Comparison of ENCODE assay signal across 1 cellular context in the genomic region with DNA sequence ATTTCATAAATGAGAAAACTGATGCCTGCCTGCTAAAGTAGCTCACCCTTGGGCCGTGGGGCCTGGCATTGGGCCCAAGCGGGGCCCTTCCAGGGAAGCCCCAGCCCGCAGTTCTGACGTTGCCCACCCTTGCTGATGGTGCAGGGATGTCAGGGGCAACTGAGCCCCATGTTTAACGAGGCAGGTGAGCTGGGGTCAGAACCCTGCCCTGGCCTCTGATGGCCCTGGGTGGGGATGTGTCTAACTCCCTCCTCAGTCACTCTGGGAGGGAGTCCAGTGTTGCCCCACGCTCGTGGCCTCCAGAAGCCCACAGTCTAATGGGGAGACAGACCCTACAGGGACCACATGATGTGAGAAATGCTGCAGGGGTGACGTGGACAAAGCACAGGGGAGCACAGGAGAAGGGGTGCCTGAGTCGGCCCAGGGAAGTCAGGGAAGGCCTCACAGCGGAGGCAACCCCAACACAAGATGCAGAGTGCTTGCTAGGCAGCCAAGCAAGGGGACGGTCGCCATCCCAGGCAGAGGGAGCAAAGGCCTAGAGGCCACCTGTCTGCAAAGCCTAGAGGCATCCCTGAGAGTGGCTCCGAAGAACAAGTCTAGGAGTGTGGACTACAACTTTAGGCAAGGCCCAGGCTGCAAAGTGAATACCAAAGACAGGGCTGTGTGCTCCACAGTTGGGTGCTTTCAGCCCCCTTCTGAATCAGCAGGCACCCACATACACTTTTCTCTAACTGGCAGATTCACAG.
TF ChIP-seq lines count a peak whose summit lies in the region.

No MANE protein-coding gene starts in this region.

TF ChIP-seq in SK-N-SH, 30 proteins besides CTCF, POLR2A, EP300 and RAD21:
- TF ChIP-seq, protein P1, sequence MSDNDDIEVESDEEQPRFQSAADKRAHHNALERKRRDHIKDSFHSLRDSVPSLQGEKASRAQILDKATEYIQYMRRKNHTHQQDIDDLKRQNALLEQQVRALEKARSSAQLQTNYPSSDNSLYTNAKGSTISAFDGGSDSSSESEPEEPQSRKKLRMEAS (IDR thresholded peaks at IDR 0.05; ENCODE audit: low read depth): no peak
- TF ChIP-seq MXI1 (IDR thresholded peaks at IDR 0.05; ENCODE audit: low read depth, low read length) (no peak), GATA2 (CRISPR knock-in tag; IDR thresholded peaks at IDR 0.05) (no peak), NFIC (IDR thresholded peaks at IDR 0.05; ENCODE audit: borderline replicate concordance) (no peak), RXRA (IDR thresholded peaks at IDR 0.05; ENCODE audit: borderline replicate concordance, low read depth) (no peak), SMC3 (IDR thresholded peaks at IDR 0.05; ENCODE audit: low read depth, low read length) (no peak), TEAD4 (IDR thresholded peaks at IDR 0.05; ENCODE audit: borderline replicate concordance, insufficient read depth) (no peak), FOSL2 (IDR thresholded peaks at IDR 0.05; ENCODE audit: borderline replicate concordance, low read depth) (no peak), ELF1 (IDR thresholded peaks at IDR 0.05) (no peak), GABPA (IDR thresholded peaks at IDR 0.05; ENCODE audit: low read depth) (no peak), RCOR1 (IDR thresholded peaks at IDR 0.05; ENCODE audit: low read length) (no peak), EZH2phosphoT487 (IDR thresholded peaks at IDR 0.05; ENCODE audit: borderline replicate concordance, low read depth) (no peak), POLR2AphosphoS5 (IDR thresholded peaks at IDR 0.05; ENCODE audit: low read depth, low read length) (no peak), FOXM1 (IDR thresholded peaks at IDR 0.05; ENCODE audit: low read depth) (no peak), MEF2A (IDR thresholded peaks at IDR 0.05; ENCODE audit: borderline replicate concordance, low read depth) (no peak), RFX5 (IDR thresholded peaks at IDR 0.05; ENCODE audit: low read length) (no peak)
- TF ChIP-seq, protein P2, sequence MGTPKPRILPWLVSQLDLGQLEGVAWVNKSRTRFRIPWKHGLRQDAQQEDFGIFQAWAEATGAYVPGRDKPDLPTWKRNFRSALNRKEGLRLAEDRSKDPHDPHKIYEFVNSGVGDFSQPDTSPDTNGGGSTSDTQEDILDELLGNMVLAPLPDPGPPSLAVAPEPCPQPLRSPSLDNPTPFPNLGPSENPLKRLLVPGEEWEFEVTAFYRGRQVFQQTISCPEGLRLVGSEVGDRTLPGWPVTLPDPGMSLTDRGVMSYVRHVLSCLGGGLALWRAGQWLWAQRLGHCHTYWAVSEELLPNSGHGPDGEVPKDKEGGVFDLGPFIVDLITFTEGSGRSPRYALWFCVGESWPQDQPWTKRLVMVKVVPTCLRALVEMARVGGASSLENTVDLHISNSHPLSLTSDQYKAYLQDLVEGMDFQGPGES (IDR thresholded peaks at IDR 0.05; ENCODE audit: low read depth, low read length): no peak
- TF ChIP-seq, protein P3, sequence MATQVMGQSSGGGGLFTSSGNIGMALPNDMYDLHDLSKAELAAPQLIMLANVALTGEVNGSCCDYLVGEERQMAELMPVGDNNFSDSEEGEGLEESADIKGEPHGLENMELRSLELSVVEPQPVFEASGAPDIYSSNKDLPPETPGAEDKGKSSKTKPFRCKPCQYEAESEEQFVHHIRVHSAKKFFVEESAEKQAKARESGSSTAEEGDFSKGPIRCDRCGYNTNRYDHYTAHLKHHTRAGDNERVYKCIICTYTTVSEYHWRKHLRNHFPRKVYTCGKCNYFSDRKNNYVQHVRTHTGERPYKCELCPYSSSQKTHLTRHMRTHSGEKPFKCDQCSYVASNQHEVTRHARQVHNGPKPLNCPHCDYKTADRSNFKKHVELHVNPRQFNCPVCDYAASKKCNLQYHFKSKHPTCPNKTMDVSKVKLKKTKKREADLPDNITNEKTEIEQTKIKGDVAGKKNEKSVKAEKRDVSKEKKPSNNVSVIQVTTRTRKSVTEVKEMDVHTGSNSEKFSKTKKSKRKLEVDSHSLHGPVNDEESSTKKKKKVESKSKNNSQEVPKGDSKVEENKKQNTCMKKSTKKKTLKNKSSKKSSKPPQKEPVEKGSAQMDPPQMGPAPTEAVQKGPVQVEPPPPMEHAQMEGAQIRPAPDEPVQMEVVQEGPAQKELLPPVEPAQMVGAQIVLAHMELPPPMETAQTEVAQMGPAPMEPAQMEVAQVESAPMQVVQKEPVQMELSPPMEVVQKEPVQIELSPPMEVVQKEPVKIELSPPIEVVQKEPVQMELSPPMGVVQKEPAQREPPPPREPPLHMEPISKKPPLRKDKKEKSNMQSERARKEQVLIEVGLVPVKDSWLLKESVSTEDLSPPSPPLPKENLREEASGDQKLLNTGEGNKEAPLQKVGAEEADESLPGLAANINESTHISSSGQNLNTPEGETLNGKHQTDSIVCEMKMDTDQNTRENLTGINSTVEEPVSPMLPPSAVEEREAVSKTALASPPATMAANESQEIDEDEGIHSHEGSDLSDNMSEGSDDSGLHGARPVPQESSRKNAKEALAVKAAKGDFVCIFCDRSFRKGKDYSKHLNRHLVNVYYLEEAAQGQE (IDR thresholded peaks at IDR 0.05; ENCODE audit: low read depth, low read length): no peak
- TF ChIP-seq, protein P4, sequence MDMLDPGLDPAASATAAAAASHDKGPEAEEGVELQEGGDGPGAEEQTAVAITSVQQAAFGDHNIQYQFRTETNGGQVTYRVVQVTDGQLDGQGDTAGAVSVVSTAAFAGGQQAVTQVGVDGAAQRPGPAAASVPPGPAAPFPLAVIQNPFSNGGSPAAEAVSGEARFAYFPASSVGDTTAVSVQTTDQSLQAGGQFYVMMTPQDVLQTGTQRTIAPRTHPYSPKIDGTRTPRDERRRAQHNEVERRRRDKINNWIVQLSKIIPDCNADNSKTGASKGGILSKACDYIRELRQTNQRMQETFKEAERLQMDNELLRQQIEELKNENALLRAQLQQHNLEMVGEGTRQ (IDR thresholded peaks at IDR 0.05; ENCODE audit: borderline replicate concordance, low read depth, low read length): no peak
